16 cellular contexts compared by ENCODE assay signal in genomic region chr2:203022751-203023150, GRCh38. TPM values are rescaled to one million over a fixed set of nuclear protein-coding genes. Genes with fewer than 3 reads are reported as not detected.
A peak's percentile ranks its signal among the peaks of the same experiment; 100 is the strongest.
DNase-seq lines count a peak whose midpoint lies in the region; ATAC-seq and TF ChIP-seq lines count a peak whose summit lies in the region.
"Had no signal": no experiment of that assay in that cellular context is flagged by ENCODE, and none has a peak within 500 bp of the region (broad histone marks: within the 10 kb centered on the region; RNA-seq: fewer than 3 reads in every experiment).

No MANE protein-coding gene starts in this region.

- POLR2A ChIA-PET in SK-N-SH (lab: Yijun Ruan, JAX): no interaction called here

- ATAC-seq in SK-N-SH treated with all-trans-retinoic acid at 6 μM for 48 hours (no peak), upper lobe of left lung (ENCODE audit: low FRiP score in 2 of 2) (peak in 1 of 2 donors; percentile 41), HG02763 (IDR thresholded peaks at IDR 0.05; ENCODE audit: unreplicated experiment) (no peak)

- H3K4me1 Mint-ChIP-seq in activated naive CD4-positive, alpha-beta T cell treated with anti-CD3 and anti-CD28 coated beads for 36 hours (ENCODE audit: low read depth): peaks cover 23% of the 10 kb centered on the region

- intact Hi-C loops in esophagus muscularis mucosa (cut with DNase I): no loop called here
- intact Hi-C loops in activated naive CD4-positive, alpha-beta T cell treated with anti-CD3 and anti-CD28 coated beads for 36 hours (cut with micrococcal nuclease): no loop called here

- H3K27ac Mint-ChIP-seq in activated naive CD4-positive, alpha-beta T cell treated with anti-CD3 and anti-CD28 coated beads for 36 hours: no peak overlapping the region

- no peak overlapping the region for H2AFZ ChIP-seq in SK-N-SH (ENCODE audit: low read depth)

- H3K27me3 ChIP-seq in SK-N-SH (ENCODE audit: insufficient read depth): no peaks in the 10 kb centered on the region
- no peaks in the 10 kb centered on the region for H3K27me3 ChIP-seq in esophagus muscularis mucosa
- no peaks in the 10 kb centered on the region for H3K27me3 ChIP-seq in upper lobe of left lung

- H3K9me2 ChIP-seq in SK-N-SH: no peaks in the 10 kb centered on the region

- H3K36me3 ChIP-seq in SK-N-SH (replicated peaks in 1 of 2; ENCODE audit: control insufficient read depth in 1 of 2, insufficient read depth in 2 of 2, low read length in 1 of 2) (peaks cover 0 to 12% of the 10 kb centered on the region in 2 experiments), esophagus muscularis mucosa (peaks cover 0 to 3% (median 0%) of the 10 kb centered on the region in 4 donors), upper lobe of left lung (no peaks in the 10 kb centered on the region)

- DNase-seq in SK-N-SH: no peak
- DNase-seq in esophagus muscularis mucosa (ENCODE audit: extremely low spot score): no peak
- peak; percentile 43 for DNase-seq in myocyte (ENCODE audit: low read depth)
- no peak for DNase-seq in upper lobe of left lung
- DNase-seq in GF-D8 (lab: John Stamatoyannopoulos, UW): no peak
- no peak for DNase-seq in activated naive CD4-positive, alpha-beta T cell treated with anti-CD3 and anti-CD28 coated beads for 36 hours
- DNase-seq: activated CD4-positive, CD25-positive, alpha-beta regulatory T cell; activated naive CD4-positive, alpha-beta T cell; caudate nucleus; MM.1S; NCI-H2029 treated with DMSO at 0.1 percent for 48 hours; NCI-H526 treated with DMSO at 0.1 percent for 48 hours; T-helper 1 cell had no signal

- H3K27me3 Mint-ChIP-seq in activated naive CD4-positive, alpha-beta T cell treated with anti-CD3 and anti-CD28 coated beads for 36 hours (ENCODE audit: low read depth): no peaks in the 10 kb centered on the region

- no peak overlapping the region for H3K4me3 Mint-ChIP-seq in activated naive CD4-positive, alpha-beta T cell treated with anti-CD3 and anti-CD28 coated beads for 36 hours

- TF ChIP-seq CTCF in SK-N-SH (IDR thresholded peaks at IDR 0.05) (no peak), esophagus muscularis mucosa (IDR thresholded peaks at IDR 0.05) (no peak), upper lobe of left lung (IDR thresholded peaks at IDR 0.05) (no peak)

- H3F3A ChIP-seq in SK-N-SH (replicated peaks; ENCODE audit: insufficient read depth): peaks cover 13% of the 10 kb centered on the region

- H3K4me3 ChIP-seq in SK-N-SH (ENCODE audit: low read depth in 2 of 2, low read length in 1 of 2) (no peak overlapping the region), esophagus muscularis mucosa (no peak overlapping the region), upper lobe of left lung (no peak overlapping the region)

- no peak for TF ChIP-seq RAD21 in SK-N-SH (IDR thresholded peaks at IDR 0.05; ENCODE audit: low read length)

- H3K9me3 ChIP-seq in SK-N-SH (no peaks in the 10 kb centered on the region), esophagus muscularis mucosa (no peaks in the 10 kb centered on the region), upper lobe of left lung (no peaks in the 10 kb centered on the region)

- peaks cover 84% of the 10 kb centered on the region for H3K79me2 ChIP-seq in SK-N-SH (ENCODE audit: insufficient read depth)

- H3K4me1 ChIP-seq in SK-N-SH (ENCODE audit: control insufficient read depth in 1 of 2, insufficient read depth in 2 of 2, low read depth in 1 of 2, low read length in 1 of 2) (peaks cover 3 to 4% of the 10 kb centered on the region in 2 experiments; a peak in 2 of 4 replicates), esophagus muscularis mucosa (peaks cover 19 to 62% (median 39%) of the 10 kb centered on the region in 4 donors), upper lobe of left lung (peaks cover 4 to 40% (median 20%) of the 10 kb centered on the region in 4 donors)

- CTCF ChIA-PET in SK-N-SH (lab: Yijun Ruan, JAX): interaction anchor here (1.6 kb wide), 1 partner anchor 35 kb away, joined by 3 read pairs; no protein-coding TSS in a partner anchor
- CTCF ChIA-PET in activated naive CD4-positive, alpha-beta T cell treated with anti-CD3 and anti-CD28 coated beads for 36 hours (lab: Charles Lee): interaction anchor here (0.7 kb wide), 1 partner anchor 168 kb away, joined by 3 read pairs; no protein-coding TSS in a partner anchor

- no peak for TF ChIP-seq EP300 in SK-N-SH (IDR thresholded peaks at IDR 0.05; ENCODE audit: borderline replicate concordance in 1 of 2, low read depth in 1 of 2, low read length in 1 of 2)
- no peak for TF ChIP-seq EP300 in esophagus muscularis mucosa (IDR thresholded peaks at IDR 0.05)
- no peak for TF ChIP-seq EP300 in upper lobe of left lung (IDR thresholded peaks at IDR 0.05)

- no peaks in the 10 kb centered on the region for H3K36me3 Mint-ChIP-seq in activated naive CD4-positive, alpha-beta T cell treated with anti-CD3 and anti-CD28 coated beads for 36 hours (ENCODE audit: low read depth)

- peaks cover 8% of the 10 kb centered on the region; the same call in 1 of the 2 replicates for H4K20me1 ChIP-seq in SK-N-SH (ENCODE audit: insufficient read depth)

- H3K27ac ChIP-seq in SK-N-SH (ENCODE audit: low read depth in 2 of 2, low read length in 1 of 2) (peak overlapping the region in 1 of 2 experiments; percentile 40; a peak in 2 of 4 replicates), esophagus muscularis mucosa (replicated peaks in 1 of 4) (peak overlapping the region in 3 of 4 donors; percentile 39 to 59 (median 54)), upper lobe of left lung (peak overlapping the region; percentile 23 to 70 (median 49))
- H3K27ac ChIP-seq: 22Rv1 had no signal

- TF ChIP-seq POLR2A in esophagus muscularis mucosa (IDR thresholded peaks at IDR 0.05; ENCODE audit: low read depth) (no peak), upper lobe of left lung (IDR thresholded peaks at IDR 0.05) (no peak)

- peak overlapping the region; percentile 7; the same call in 1 of the 2 replicates for H3K9ac ChIP-seq in SK-N-SH

- WGBS in SK-N-SH (ENCODE audit: low lambda C conversion rate): 83% methylated on average over 1 of the region's 1 CpG
- 59% methylated on average over 1 of the region's 1 CpG for WGBS in esophagus muscularis mucosa
- 24 to 59% methylated on average over 1 of the region's 1 CpG for WGBS in upper lobe of left lung, 2 donors

- no peaks in the 10 kb centered on the region for H3K9me3 Mint-ChIP-seq in activated naive CD4-positive, alpha-beta T cell treated with anti-CD3 and anti-CD28 coated beads for 36 hours

- peak overlapping the region; percentile 56 for H3K4me2 ChIP-seq in SK-N-SH

TF ChIP-seq in SK-N-SH, 30 proteins besides CTCF, POLR2A, EP300 and RAD21:
- TF ChIP-seq MEF2A (IDR thresholded peaks at IDR 0.05; ENCODE audit: borderline replicate concordance, low read depth): peak; percentile 65; the same call in 1 of the 2 replicates
- no peak for TF ChIP-seq CHD2 (IDR thresholded peaks at IDR 0.05; ENCODE audit: low read length, partially characterized antibody)

TF ChIP-seq in SK-N-SH treated with all-trans-retinoic acid at 6 μM for 48 hours, 23 proteins besides CTCF, POLR2A, EP300 and RAD21:
- no peak for TF ChIP-seq ZNF8 (CRISPR knock-in tag; IDR thresholded peaks at IDR 0.05)
- no peak for TF ChIP-seq ZFP3 (CRISPR knock-in tag; IDR thresholded peaks at IDR 0.05)
- TF ChIP-seq, protein P1, sequence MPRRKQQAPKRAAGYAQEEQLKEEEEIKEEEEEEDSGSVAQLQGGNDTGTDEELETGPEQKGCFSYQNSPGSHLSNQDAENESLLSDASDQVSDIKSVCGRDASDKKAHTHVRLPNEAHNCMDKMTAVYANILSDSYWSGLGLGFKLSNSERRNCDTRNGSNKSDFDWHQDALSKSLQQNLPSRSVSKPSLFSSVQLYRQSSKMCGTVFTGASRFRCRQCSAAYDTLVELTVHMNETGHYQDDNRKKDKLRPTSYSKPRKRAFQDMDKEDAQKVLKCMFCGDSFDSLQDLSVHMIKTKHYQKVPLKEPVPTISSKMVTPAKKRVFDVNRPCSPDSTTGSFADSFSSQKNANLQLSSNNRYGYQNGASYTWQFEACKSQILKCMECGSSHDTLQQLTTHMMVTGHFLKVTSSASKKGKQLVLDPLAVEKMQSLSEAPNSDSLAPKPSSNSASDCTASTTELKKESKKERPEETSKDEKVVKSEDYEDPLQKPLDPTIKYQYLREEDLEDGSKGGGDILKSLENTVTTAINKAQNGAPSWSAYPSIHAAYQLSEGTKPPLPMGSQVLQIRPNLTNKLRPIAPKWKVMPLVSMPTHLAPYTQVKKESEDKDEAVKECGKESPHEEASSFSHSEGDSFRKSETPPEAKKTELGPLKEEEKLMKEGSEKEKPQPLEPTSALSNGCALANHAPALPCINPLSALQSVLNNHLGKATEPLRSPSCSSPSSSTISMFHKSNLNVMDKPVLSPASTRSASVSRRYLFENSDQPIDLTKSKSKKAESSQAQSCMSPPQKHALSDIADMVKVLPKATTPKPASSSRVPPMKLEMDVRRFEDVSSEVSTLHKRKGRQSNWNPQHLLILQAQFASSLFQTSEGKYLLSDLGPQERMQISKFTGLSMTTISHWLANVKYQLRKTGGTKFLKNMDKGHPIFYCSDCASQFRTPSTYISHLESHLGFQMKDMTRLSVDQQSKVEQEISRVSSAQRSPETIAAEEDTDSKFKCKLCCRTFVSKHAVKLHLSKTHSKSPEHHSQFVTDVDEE (CRISPR knock-in tag; IDR thresholded peaks at IDR 0.05): no peak
- TF ChIP-seq CSDC2 (CRISPR knock-in tag; IDR thresholded peaks at IDR 0.05): no peak

RNA-seq across cellular contexts. Expression of gene NBEAL1, which starts 8.1 kb away (rescaled TPM):
- polyA plus RNA-seq in SK-N-SH (2012; rRNA removed): 3.3 and 6.2 TPM in 2 replicates
- polyA plus RNA-seq in SK-N-SH (2012; cell fraction: cytosol; rRNA removed): 5.0 and 7.0 TPM in 2 replicates
- polyA plus RNA-seq in SK-N-SH (2012; cell fraction: nucleus; rRNA removed): 3.2 and 4.5 TPM in 2 replicates
- total RNA-seq in esophagus muscularis mucosa: 10 to 100 TPM; 20.5 to 24.1 (median 23.1) TPM
- 22.5 and 24.8 TPM in 2 replicates for total RNA-seq in myocyte
- polyA plus RNA-seq in myocyte (2012): 4.6 TPM
- total RNA-seq in upper lobe of left lung: 10 to 100 TPM; 37.0 to 92.2 (median 64.9) TPM
- total RNA-seq in activated naive CD4-positive, alpha-beta T cell treated with anti-CD3 and anti-CD28 coated beads for 36 hours: 1 to 10 TPM; 7.9 to 8.3 TPM
